ENCODE assay signal across 10 cellular contexts in the genomic region with DNA sequence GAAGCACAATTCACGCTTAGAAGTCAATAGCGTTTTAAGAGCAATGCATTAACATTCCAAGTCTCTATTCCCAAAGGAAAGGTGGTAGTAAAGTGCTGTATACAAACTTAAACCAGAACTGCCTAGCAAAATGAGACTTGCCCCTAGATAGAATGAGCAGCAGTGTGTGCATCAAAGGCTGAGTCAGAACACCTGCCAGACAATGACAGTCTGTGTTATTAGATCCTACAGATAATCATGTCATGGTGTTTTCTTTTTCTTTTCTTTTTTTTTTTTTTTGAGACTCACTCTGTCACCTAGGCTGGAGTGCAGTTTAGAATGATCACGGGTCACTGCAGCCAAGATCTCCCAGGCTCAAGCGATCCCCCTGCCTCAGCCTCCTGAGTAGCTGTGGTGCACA. TPM values are rescaled to one million over a fixed set of nuclear protein-coding genes. Genes with fewer than 3 reads are reported as not detected.
DNase-seq lines count a peak whose midpoint lies in the region; ATAC-seq and TF ChIP-seq lines count a peak whose summit lies in the region.
"Had no signal": no experiment of that assay in that cellular context is flagged by ENCODE, and none has a peak within 500 bp of the region (broad histone marks: within the 10 kb centered on the region; RNA-seq: fewer than 3 reads in every experiment).

No MANE protein-coding gene starts in this region.

- H3K9ac ChIP-seq in PC-3 (ENCODE audit: low read length) (peak overlapping the region; percentile 95; the same call in 1 of the 2 replicates), parathyroid adenoma (no peak overlapping the region)

- POLR2A ChIA-PET in PC-3 (lab: Charles Lee; ENCODE audit: unreplicated experiment) = no interaction called here

- H3F3A ChIP-seq in PC-3 (ENCODE audit: low read length, unreplicated experiment) = no peaks in the 10 kb centered on the region

- WGBS in testis, 2 donors = 55 to 59% methylated on average over 4 of the region's 4 CpGs

- CTCF ChIA-PET in PC-3 (lab: Charles Lee) = no interaction called here

- H3K36me3 ChIP-seq in PC-3 (ENCODE audit: low read depth, low read length) (peaks cover 26% of the 10 kb centered on the region; the same call in 1 of the 2 replicates), parathyroid adenoma (ENCODE audit: control insufficient read depth, insufficient read depth, low read length) (no peaks in the 10 kb centered on the region), testis (ENCODE audit: low read depth, missing control alignments) (no peaks in the 10 kb centered on the region)

- no peak overlapping the region for H3K27ac ChIP-seq in PC-3 (ENCODE audit: low read length)
- peak overlapping the region; percentile 84 for H3K27ac ChIP-seq in epithelial cell of prostate
- no peak overlapping the region for H3K27ac ChIP-seq in parathyroid adenoma
- H3K27ac ChIP-seq in testis = no peak overlapping the region

- no peaks in the 10 kb centered on the region for H3K27me3 ChIP-seq in PC-3 (ENCODE audit: low read length)
- H3K27me3 ChIP-seq in parathyroid adenoma (ENCODE audit: control insufficient read depth, insufficient read depth, low read length) = no peaks in the 10 kb centered on the region
- H3K27me3 ChIP-seq in testis = no peaks in the 10 kb centered on the region

- DNase-seq in GM12864 (ENCODE audit: low read depth) (no peak), PC-3 (peak; percentile 22), epithelial cell of prostate (ENCODE audit: low read depth, low spot score) (no peak), NCI-H1930 (lab: John Stamatoyannopoulos, UW) (no peak), testis (no peak)
- DNase-seq: SHP77 treated with DMSO at 0.1 percent for 48 hours had no signal

- intact Hi-C loops in PC-3 (cut with micrococcal nuclease) = no loop called here
- intact Hi-C loops in testis (cut with DNase I; ENCODE audit: low total_unique reads) = no loop called here

- no TSS peak for BruUV-seq in PC-3 (replicated peaks; lab: Mats Ljungman, UMichigan)

- TF ChIP-seq CTCF in GM12864 (IDR thresholded peaks at IDR 0.05; ENCODE audit: low read depth, low read length, missing control alignments) (no peak), PC-3 (conservative IDR thresholded peaks at IDR 0.05; ENCODE audit: low read depth, low read length) (no peak), parathyroid adenoma (IDR thresholded peaks at IDR 0.05) (no peak), testis (IDR thresholded peaks at IDR 0.05) (no peak)

- H3K79me2 ChIP-seq in PC-3 (ENCODE audit: low read length) (peaks cover 37% of the 10 kb centered on the region), parathyroid adenoma (peaks cover 6% of the 10 kb centered on the region)

- no peaks in the 10 kb centered on the region for H3K9me3 ChIP-seq in PC-3 (ENCODE audit: low read length)
- H3K9me3 ChIP-seq in parathyroid adenoma (ENCODE audit: control insufficient read depth, low read length) = no peaks in the 10 kb centered on the region
- no peaks in the 10 kb centered on the region for H3K9me3 ChIP-seq in testis

- H3K4me2 ChIP-seq in PC-3 (ENCODE audit: low read length) (peak overlapping the region; percentile 93), parathyroid adenoma (ENCODE audit: low read length) (peak overlapping the region; percentile 66)

- H3K4me3 ChIP-seq in GM12864 (ENCODE audit: low read depth, low read length) (peak overlapping the region; percentile 91), PC-3 (ENCODE audit: low read length) (peak overlapping the region; percentile 90), parathyroid adenoma (ENCODE audit: low read depth, low read length) (peak overlapping the region; percentile 96), testis (no peak overlapping the region)

- no peaks in the 10 kb centered on the region for H3K9me2 ChIP-seq in PC-3 (replicated peaks; ENCODE audit: low read length)

- H4K20me1 ChIP-seq in PC-3 (ENCODE audit: low read length) = peaks cover 9% of the 10 kb centered on the region; the same call in 1 of the 2 replicates

- H3K4me1 ChIP-seq in PC-3 (ENCODE audit: insufficient read depth, low read length) = peaks cover 16% of the 10 kb centered on the region
- H3K4me1 ChIP-seq in parathyroid adenoma = peaks cover 8% of the 10 kb centered on the region
- peaks cover 13% of the 10 kb centered on the region for H3K4me1 ChIP-seq in testis

- H2AFZ ChIP-seq in PC-3 (ENCODE audit: low read length) = no peak overlapping the region
- no peak overlapping the region for H2AFZ ChIP-seq in parathyroid adenoma

- TF ChIP-seq POLR2A in testis (IDR thresholded peaks at IDR 0.05) = no peak

- ATAC-seq in PC-3 (peak; percentile 18; the same call in 1 of the 2 replicates), GM18858 (IDR thresholded peaks at IDR 0.05; ENCODE audit: unreplicated experiment) (no peak), GM19397 (IDR thresholded peaks at IDR 0.05; ENCODE audit: unreplicated experiment) (no peak)
- ATAC-seq: sciatic nerve had no signal

RNA-seq across cellular contexts. Expression of gene RTCB, which starts 1.6 kb away (rescaled TPM):
- total RNA-seq in PC-3 (2014; rRNA removed) = 136 and 146 TPM in 2 replicates
- 10 to 100 TPM; 62.1 to 68.0 TPM for total RNA-seq in testis
- 100 TPM for polyA plus RNA-seq in testis (ENCODE audit: insufficient read depth, low read depth, low replicate concordance)

RNA-seq across cellular contexts. Expression of gene RFPL3, which starts 52.8 kb away (rescaled TPM):
- total RNA-seq in PC-3 (2014; rRNA removed) = not detected in 2 replicates
- total RNA-seq in testis = 1 to 10 TPM; 2.6 to 3.6 TPM
- 4.1 TPM for polyA plus RNA-seq in testis (ENCODE audit: insufficient read depth, low read depth, low replicate concordance)
- total RNA-seq: sciatic nerve had no signal

RNA-seq across cellular contexts. Expression of gene BPIFC, which starts 53.8 kb away (rescaled TPM):
- not detected in 2 replicates for total RNA-seq in PC-3 (2014; rRNA removed)
- 1 to 10 TPM in 1 of 2 donors, under 1 TPM in 1; 0.93 to 1.3 TPM for total RNA-seq in testis
- polyA plus RNA-seq in testis (ENCODE audit: insufficient read depth, low read depth, low replicate concordance) = 3.0 TPM
- total RNA-seq: sciatic nerve had no signal

Comparison
In these comparisons a context has a peak if more than half of its experiments do, and no peak if none do; other contexts are left out.
1. H3K4me3 ChIP-seq: peak in GM12864 (single experiment), PC-3 (single experiment) and parathyroid adenoma (single experiment); none in testis (0 of 2).